ENCODE assay signal across 20 cellular contexts in genomic region chr5:143879646-143880045, GRCh38.
DNase-seq lines count a peak whose midpoint lies in the region; ATAC-seq and TF ChIP-seq lines count a peak whose summit lies in the region.
"Had no signal": no experiment of that assay in that cellular context is flagged by ENCODE, and none has a peak within 500 bp of the region (broad histone marks: within the 10 kb centered on the region; RNA-seq: fewer than 3 reads in every experiment).

No MANE protein-coding gene starts in this region.

- WGBS in mesenchymal stem cell: 16% methylated on average over 2 of the region's 3 CpGs

- H3K79me2 ChIP-seq in Loucy (ENCODE audit: insufficient read depth, low read length): no peaks in the 10 kb centered on the region

- H3K79me1 ChIP-seq in mesenchymal stem cell (replicated peaks; ENCODE audit: low read length, poor library complexity, severe bottlenecking): no peaks in the 10 kb centered on the region

- TF ChIP-seq CTCF in Loucy (conservative IDR thresholded peaks at IDR 0.05; ENCODE audit: low read length) (no peak), astrocyte of the spinal cord (IDR thresholded peaks at IDR 0.05; ENCODE audit: low read depth, low read length) (no peak)

- DNase-seq in NCI-H1092 treated with DMSO at 0.1 percent for 48 hours (lab: John Stamatoyannopoulos, UW) (peak; percentile 6), NCI-H1092 (lab: John Stamatoyannopoulos, UW) (no peak), astrocyte of the spinal cord (ENCODE audit: low read depth, low spot score) (peak; percentile 43), mesenchymal stem cell (peak; percentile 35), sciatic nerve (ENCODE audit: low spot score) (no peak), NCI-H2227 treated with DMSO at 0.1 percent for 48 hours (lab: John Stamatoyannopoulos, UW) (no peak), NOMO-1 treated with dmso at 0.1 percent for 144 hours (lab: John Stamatoyannopoulos, UW; ENCODE audit: unreplicated experiment) (no peak)
- DNase-seq: DMS 273 treated with DMSO at 0.1 percent for 48 hours, GOT3, NCI-H146, NCI-H2081, NCI-H82, Peyer's patch, Right ventricle myocardium superior, SK-N-SH had no signal

- no peak for ATAC-seq in sciatic nerve
- ATAC-seq: K562 had no signal

- H4K8ac ChIP-seq in mesenchymal stem cell (ENCODE audit: low read length): no peak overlapping the region

- H3K36me3 ChIP-seq in Loucy (ENCODE audit: insufficient read depth, low read length) (no peaks in the 10 kb centered on the region), mesenchymal stem cell (ENCODE audit: control insufficient read depth in 1 of 2, insufficient read depth in 2 of 2, low read depth in 1 of 2, low read length in 2 of 2) (no peaks in the 10 kb centered on the region)
- H3K36me3 ChIP-seq: BLaER1, Peyer's patch had no signal

- H3K23ac ChIP-seq in mesenchymal stem cell (ENCODE audit: low read length in 2 of 2): no peak overlapping the region

- H3K4me2 ChIP-seq in Loucy (ENCODE audit: low read depth, low read length, poor library complexity, severe bottlenecking) (no peak overlapping the region), mesenchymal stem cell (ENCODE audit: low read length, poor library complexity, severe bottlenecking) (no peak overlapping the region)
- H3K4me2 ChIP-seq: BLaER1, SK-N-SH had no signal

- H3K14ac ChIP-seq in mesenchymal stem cell (ENCODE audit: low read length in 2 of 2): no peak overlapping the region

- H2AFZ ChIP-seq in Loucy (ENCODE audit: low read length) (peak overlapping the region; percentile 20; the same call in 1 of the 2 replicates), mesenchymal stem cell (ENCODE audit: low read depth, low read length) (no peak overlapping the region)

- H2BK120ac ChIP-seq in mesenchymal stem cell (ENCODE audit: low read depth, low read length): no peak overlapping the region

- no peak overlapping the region for H3K4ac ChIP-seq in mesenchymal stem cell (ENCODE audit: low read depth in 1 of 2, low read length in 2 of 2)

- H2BK5ac ChIP-seq in mesenchymal stem cell (ENCODE audit: low read depth, low read length, poor library complexity, severe bottlenecking): no peak overlapping the region

- no peak overlapping the region for H2BK15ac ChIP-seq in mesenchymal stem cell (ENCODE audit: low read depth, poor library complexity, severe bottlenecking)

- no peaks in the 10 kb centered on the region for H3K4me1 ChIP-seq in Loucy (ENCODE audit: insufficient read depth, low read length, poor library complexity, severe bottlenecking)
- H3K4me1 ChIP-seq in mesenchymal stem cell (ENCODE audit: control insufficient read depth, insufficient read depth, low read depth, low read length): peaks cover 5% of the 10 kb centered on the region
- H3K4me1 ChIP-seq: BLaER1, Peyer's patch had no signal

- H3K4me3 ChIP-seq in Loucy (ENCODE audit: low read length, poor library complexity, severe bottlenecking): no peak overlapping the region
- no peak overlapping the region for H3K4me3 ChIP-seq in astrocyte of the spinal cord (ENCODE audit: low read depth, low read length)
- H3K4me3 ChIP-seq in mesenchymal stem cell (ENCODE audit: insufficient read depth in 1 of 2, low read depth in 1 of 2, low read length in 2 of 2): no peak overlapping the region
- H3K4me3 ChIP-seq: BLaER1, K562, Peyer's patch had no signal

- H3K27me3 ChIP-seq in Loucy (ENCODE audit: insufficient read depth, low read length, poor library complexity, severe bottlenecking) (no peaks in the 10 kb centered on the region), mesenchymal stem cell (ENCODE audit: control insufficient read depth in 1 of 2, insufficient read depth in 1 of 2, low read length in 2 of 2) (no peaks in the 10 kb centered on the region)
- H3K27me3 ChIP-seq: BLaER1, Peyer's patch had no signal

- no peak overlapping the region for H2AK5ac ChIP-seq in mesenchymal stem cell (ENCODE audit: low read length, severe bottlenecking)

- intact Hi-C loops in sciatic nerve (cut with DNase I): no loop called here

- H3K9me2 ChIP-seq in Loucy (replicated peaks; ENCODE audit: low read depth, low read length): no peaks in the 10 kb centered on the region
- H3K9me2 ChIP-seq: SK-N-SH had no signal

- H3K9me3 ChIP-seq in Loucy (ENCODE audit: insufficient read depth, low read depth, low read length): no peaks in the 10 kb centered on the region
- H3K9me3 ChIP-seq in mesenchymal stem cell (ENCODE audit: control insufficient read depth, low read length): no peaks in the 10 kb centered on the region
- H3K9me3 ChIP-seq: BLaER1, Peyer's patch, SK-N-SH had no signal

- H3K27ac ChIP-seq in mesenchymal stem cell (ENCODE audit: low read length, poor library complexity, severe bottlenecking): no peak overlapping the region
- H3K27ac ChIP-seq: 22Rv1, BLaER1, HL-60, Peyer's patch had no signal

- H3K18ac ChIP-seq in mesenchymal stem cell (ENCODE audit: low read depth in 1 of 2, low read length in 2 of 2): no peak overlapping the region

- in situ Hi-C loops in astrocyte of the spinal cord (cut with HindIII; ENCODE audit: low sequenced_read_pairs): no loop called here

- H4K20me1 ChIP-seq in Loucy (ENCODE audit: insufficient read depth, low read length, poor library complexity, severe bottlenecking): no peaks in the 10 kb centered on the region
- H4K20me1 ChIP-seq: BLaER1 had no signal

- H3F3A ChIP-seq in Loucy (ENCODE audit: low read depth): no peaks in the 10 kb centered on the region

- H4K91ac ChIP-seq in mesenchymal stem cell (ENCODE audit: low read length): no peak overlapping the region

- no peak overlapping the region for H2BK12ac ChIP-seq in mesenchymal stem cell (ENCODE audit: low read length in 2 of 2)

- no peak overlapping the region for H3K9ac ChIP-seq in Loucy (ENCODE audit: low read depth, low read length, poor library complexity, severe bottlenecking)
- no peak overlapping the region for H3K9ac ChIP-seq in mesenchymal stem cell (ENCODE audit: low read length)
- H3K9ac ChIP-seq: BLaER1, SK-N-SH had no signal

Comparison
In these comparisons a context has a peak if more than half of its experiments do, and no peak if none do; other contexts are left out.
1. DNase-seq: peak in NCI-H1092 treated with DMSO at 0.1 percent for 48 hours (single experiment), astrocyte of the spinal cord (single experiment) and mesenchymal stem cell (single experiment); none in NCI-H1092 (single experiment), sciatic nerve (single experiment), NCI-H2227 treated with DMSO at 0.1 percent for 48 hours (single experiment) and NOMO-1 treated with dmso at 0.1 percent for 144 hours (single experiment).